8 cellular contexts compared by ENCODE assay signal in genomic region chr19:23686622-23687423, GRCh38. TPM values are rescaled to one million over a fixed set of nuclear protein-coding genes. Genes with fewer than 3 reads are reported as not detected.
DNase-seq lines count a peak whose midpoint lies in the region; ATAC-seq and TF ChIP-seq lines count a peak whose summit lies in the region.

ZNF675 (minus strand) TSS chr19:23687212; CDS start chr19:23687033, 179 bp downstream.

- H3K27me3 ChIP-seq in Caco-2 (replicated peaks; ENCODE audit: control insufficient read depth, insufficient read depth, low read length): no peaks in the 10 kb centered on the region
- H3K27me3 ChIP-seq in OCI-LY3 (ENCODE audit: low read depth, low read length): no peaks in the 10 kb centered on the region

- peaks cover 24% of the 10 kb centered on the region for H3K36me3 Mint-ChIP-seq in Caco-2 (ENCODE audit: insufficient read depth, unreplicated experiment)

- H2AFZ ChIP-seq in OCI-LY3 (ENCODE audit: low read depth, low read length): peak within 1 kb of the TSS; percentile 55

- intact Hi-C loops in Caco-2 (cut with micrococcal nuclease; ENCODE audit: unreplicated experiment) (loop anchor here (1.0 kb wide), 1 partner anchor 71 kb away; the partner anchor contains the start of gene ZNF681), mucosa of descending colon (cut with DNase I, micrococcal nuclease) (no loop called here)

- BruUV-seq in Caco-2 (replicated peaks; lab: Mats Ljungman, UMichigan): no TSS peak

- peak within 1 kb of the TSS; percentile 87 for H3K9ac ChIP-seq in OCI-LY3 (ENCODE audit: low read length)

- H3K4me1 Mint-ChIP-seq in Caco-2 (ENCODE audit: low read depth, unreplicated experiment): no peaks in the 10 kb centered on the region

- no peaks in the 10 kb centered on the region for H3K9me3 Mint-ChIP-seq in Caco-2 (ENCODE audit: unreplicated experiment)

- no peak for TF ChIP-seq CTCF in Caco-2 (IDR thresholded peaks at IDR 0.05; ENCODE audit: insufficient read depth in 1 of 2, low read depth in 1 of 2, low read length in 1 of 2, severe bottlenecking in 1 of 2, unreplicated experiment in 1 of 2)
- no peak for TF ChIP-seq CTCF in OCI-LY3 (IDR thresholded peaks at IDR 0.05; ENCODE audit: low read depth, low read length)
- no peak for TF ChIP-seq CTCF in epithelial cell of esophagus (IDR thresholded peaks at IDR 0.05; ENCODE audit: insufficient read depth, low read depth, low read length, missing control alignments)
- TF ChIP-seq CTCF in mucosa of descending colon (IDR thresholded peaks at IDR 0.05): no peak

- H3K4me3 ChIP-seq in Caco-2 (ENCODE audit: low read depth, low read length) (peak within 1 kb of the TSS; percentile 94), OCI-LY3 (ENCODE audit: low read length) (peak within 1 kb of the TSS; percentile 90), epithelial cell of esophagus (ENCODE audit: low read length) (peak within 1 kb of the TSS; percentile 88), mucosa of descending colon (peak within 1 kb of the TSS; percentile 67)

- H3K4me2 ChIP-seq in OCI-LY3 (ENCODE audit: low read length): peak within 1 kb of the TSS; percentile 62

- peak within 1 kb of the TSS; percentile 85 for H3K27ac ChIP-seq in OCI-LY3 (ENCODE audit: low read length)

- H3K9me3 ChIP-seq in Caco-2 (no peaks in the 10 kb centered on the region), OCI-LY3 (ENCODE audit: insufficient read depth, low read length) (peaks cover 17% of the 10 kb centered on the region; the same call in 1 of the 2 replicates), mucosa of descending colon (no peaks in the 10 kb centered on the region)

- H4K20me1 ChIP-seq in OCI-LY3 (ENCODE audit: insufficient read depth, low read length): no peaks in the 10 kb centered on the region; the same call in 1 of the 2 replicates

- POLR2A ChIA-PET in Caco-2 (lab: Charles Lee): interaction anchor here (0.5 to 0.7 kb wide), 2 partner anchors 72 to 400 kb away, joined by 3 to 4 read pairs; partner anchors contain the start of gene ZNF681

- H3K79me2 ChIP-seq in OCI-LY3 (ENCODE audit: low read length): peaks cover 52% of the 10 kb centered on the region

- H3K4me1 ChIP-seq in Caco-2 (0 out of 2 replicates have a peak, but pooled peaks cover 3% of the 10 kb centered on the region), OCI-LY3 (ENCODE audit: low read length) (0 out of 2 replicates have a peak, but pooled peaks cover 5% of the 10 kb centered on the region), mucosa of descending colon (ENCODE audit: low read depth) (no peaks in the 10 kb centered on the region)

- no peaks in the 10 kb centered on the region for H3K36me3 ChIP-seq in Caco-2 (ENCODE audit: control insufficient read depth, insufficient read depth, low read length)
- peaks cover 38% of the 10 kb centered on the region for H3K36me3 ChIP-seq in OCI-LY3 (replicated peaks; ENCODE audit: low read depth, low read length)
- H3K36me3 ChIP-seq in mucosa of descending colon (ENCODE audit: low read depth): no peaks in the 10 kb centered on the region

- peak within 1 kb of the TSS; percentile 96 for H3K4me3 Mint-ChIP-seq in Caco-2 (ENCODE audit: unreplicated experiment)

- H3K27me3 Mint-ChIP-seq in Caco-2 (ENCODE audit: insufficient read depth, unreplicated experiment): no peaks in the 10 kb centered on the region

- H3K27ac Mint-ChIP-seq in Caco-2 (ENCODE audit: unreplicated experiment): peak within 1 kb of the TSS; percentile 97

- CTCF ChIA-PET in Caco-2 (lab: Charles Lee): no interaction called here

- peak; percentile 85 for ATAC-seq in GM21381 (IDR thresholded peaks at IDR 0.05; ENCODE audit: unreplicated experiment)
- ATAC-seq in mucosa of descending colon: peak; percentile 98

- DNase-seq in Caco-2 (peak; percentile 88 to 93), HUDEP-2 (lab: John Stamatoyannopoulos, UW; ENCODE audit: unreplicated experiment in 76 of 76) (peak; percentile 47 to 95 (median 90)), activated T-cell treated with anti-CD3 and anti-CD28 coated beads for 1 hour (ENCODE audit: low read depth) (peak; percentile 82), epithelial cell of esophagus (ENCODE audit: low read depth) (peak; percentile 95), mucosa of descending colon (peak; percentile 92 to 95 (median 94))
- DNase-seq in stimulated activated CD8-positive, alpha-beta memory T cell treated with anti-CD3 and anti-CD28 coated beads, Interleukin-4, amount 100 ng/mL, for 24 hours (ENCODE audit: low read depth): peak; percentile 77

RNA-seq across cellular contexts. Expression of gene ZNF675, which starts in this region (rescaled TPM):
- total RNA-seq in Caco-2 (2022) (10.7 and 12.9 TPM in 2 replicates), mucosa of descending colon (10 to 100 TPM in 2 of 3 donors, 1 to 10 TPM in 1; 9.5 to 21.5 (median 14.3) TPM)

Comparison
In these comparisons a context has a peak if more than half of its experiments do, and no peak if none do; other contexts are left out.
1. Peak in every context shown above with its lines: DNase-seq, ATAC-seq, H3K4me3 ChIP-seq and H3K27ac ChIP-seq.